ENCODE assay signal across 9 cellular contexts in genomic region chr10:110355181-110355831, GRCh38. TPM values are rescaled to one million over a fixed set of nuclear protein-coding genes. Genes with fewer than 3 reads are reported as not detected.
DNase-seq lines count a peak whose midpoint lies in the region; ATAC-seq and TF ChIP-seq lines count a peak whose summit lies in the region.
"Had no signal": no experiment of that assay in that cellular context is flagged by ENCODE, and none has a peak within 500 bp of the region (broad histone marks: within the 10 kb centered on the region; RNA-seq: fewer than 3 reads in every experiment).

No MANE protein-coding gene starts in this region.

- peak overlapping the region; percentile 48 to 93 (median 84) for H3K4me3 Mint-ChIP-seq in naive B cell

- no peaks in the 10 kb centered on the region for H3K36me3 ChIP-seq in OCI-LY1 (ENCODE audit: insufficient read depth, low read length)
- H3K36me3 ChIP-seq: adrenal gland had no signal

- H3K4me1 Mint-ChIP-seq in naive B cell, result peaks cover 47 to 63% (median 63%) of the 10 kb centered on the region in 3 donors

- peak overlapping the region; percentile 80 for H3K4me2 ChIP-seq in OCI-LY1 (ENCODE audit: low read length)

- peaks cover 72% of the 10 kb centered on the region for H3K4me1 ChIP-seq in OCI-LY1 (ENCODE audit: insufficient read depth, low read length, severe bottlenecking)

- no peaks in the 10 kb centered on the region for H3K36me3 Mint-ChIP-seq in naive B cell

- H3K27me3 ChIP-seq in OCI-LY1 (ENCODE audit: insufficient read depth, low read length), result no peaks in the 10 kb centered on the region
- H3K27me3 ChIP-seq: adrenal gland had no signal

- peaks cover 7% of the 10 kb centered on the region; the same call in 1 of the 2 replicates for H3F3A ChIP-seq in OCI-LY1 (ENCODE audit: insufficient read depth, low read length)

- no peaks in the 10 kb centered on the region for H3K9me3 ChIP-seq in OCI-LY1 (ENCODE audit: low read length)
- H3K9me3 ChIP-seq: adrenal gland had no signal

- H3K9me3 Mint-ChIP-seq in naive B cell, result no peaks in the 10 kb centered on the region

- DNase-seq in naive B cell (peak; percentile 79), CD1c-positive myeloid dendritic cell (ENCODE audit: extremely low spot score) (no peak), activated gamma-delta T cell treated with Interleukin-2 at 50 U/mL for 16 hours (no peak), medulla oblongata (ENCODE audit: extremely low spot score) (no peak)
- DNase-seq: HCEC 1CT had no signal

- no peak for TF ChIP-seq CTCF in OCI-LY1 (IDR thresholded peaks at IDR 0.05; ENCODE audit: low read length)

- H4K20me1 ChIP-seq in OCI-LY1 (ENCODE audit: insufficient read depth, low read length), result no peaks in the 10 kb centered on the region

- H3K27ac Mint-ChIP-seq in naive B cell, result peak overlapping the region; percentile 99 to 100 (median 100)

- H3K79me2 ChIP-seq in OCI-LY1 (ENCODE audit: insufficient read depth, low read length), result no peaks in the 10 kb centered on the region

- H3K4me3 ChIP-seq in OCI-LY1 (ENCODE audit: low read depth, low read length, poor library complexity, severe bottlenecking), result peak overlapping the region; percentile 44
- H3K4me3 ChIP-seq: adrenal gland had no signal

- no peaks in the 10 kb centered on the region for H3K27me3 Mint-ChIP-seq in naive B cell

- H2AFZ ChIP-seq in OCI-LY1 (ENCODE audit: low read length), result no peak overlapping the region

- peak overlapping the region; percentile 73 for H3K9ac ChIP-seq in OCI-LY1 (ENCODE audit: low read length)

- no peaks in the 10 kb centered on the region for H3K9me2 ChIP-seq in OCI-LY1 (ENCODE audit: low read depth, low read length)

- peak overlapping the region; percentile 100 for H3K27ac ChIP-seq in OCI-LY1 (ENCODE audit: low read depth, low read length, poor library complexity, severe bottlenecking)

- ATAC-seq in GM18867 (IDR thresholded peaks at IDR 0.05; ENCODE audit: unreplicated experiment) (peak; percentile 39), GM21737 (IDR thresholded peaks at IDR 0.05; ENCODE audit: unreplicated experiment) (peak; percentile 31), naive B cell (ENCODE audit: low read depth in 2 of 2) (peak; percentile 47 to 48)

RNA-seq across cellular contexts. Expression of gene SMNDC1, which starts 50.6 kb away (rescaled TPM):
- 10 to 100 TPM; 11.9 to 20.8 (median 15.9) TPM for polyA plus RNA-seq in naive B cell (ENCODE audit: low read depth in 6 of 6)
